In genomic region chr1:200330770-200331428, GRCh38 we compare ENCODE assay signal across 29 cellular contexts.
DNase-seq lines count a peak whose midpoint lies in the region; ATAC-seq and TF ChIP-seq lines count a peak whose summit lies in the region.
"Had no signal": no experiment of that assay in that cellular context is flagged by ENCODE, and none has a peak within 500 bp of the region (broad histone marks: within the 10 kb centered on the region; RNA-seq: fewer than 3 reads in every experiment).

No MANE protein-coding gene starts in this region.

- H3K4me3 Mint-ChIP-seq in endothelial cell (ENCODE audit: unreplicated experiment) (no peak overlapping the region), nephron (no peak overlapping the region), type B pancreatic cell (no peak overlapping the region)
- H3K4me3 Mint-ChIP-seq: activated CD8-positive, alpha-beta memory T cell treated with anti-CD3 and anti-CD28 coated beads, Interleukin-2, amount 10 ng/mL, durations not matched to agents 7 days and 5 days; activated T-cell treated with anti-CD3 and anti-CD28 coated beads, Interleukin-2, amount 50 U/mL, for 72 hours; stimulated activated naive CD8-positive, alpha-beta T cell treated with anti-CD3 and anti-CD28 coated beads, Interleukin-15, Interleukin-2, amounts not matched to agents 100 ng/mL and 50 ng/mL, for 24 hours had no signal

- H3K36me3 Mint-ChIP-seq in endothelial cell (ENCODE audit: low read depth, unreplicated experiment) (no peaks in the 10 kb centered on the region), nephron (ENCODE audit: low read depth) (no peaks in the 10 kb centered on the region), type B pancreatic cell (no peaks in the 10 kb centered on the region)
- H3K36me3 Mint-ChIP-seq: activated CD8-positive, alpha-beta memory T cell treated with anti-CD3 and anti-CD28 coated beads, Interleukin-2, amount 10 ng/mL, durations not matched to agents 7 days and 5 days had no signal

- no peak overlapping the region for H3K27ac ChIP-seq in gastroesophageal sphincter
- H3K27ac ChIP-seq: epithelial cell of prostate, lower lobe of right lung, neutrophil, psoas muscle had no signal

- ATAC-seq in gastroesophageal sphincter = no peak
- no peak for ATAC-seq in GM21526 (IDR thresholded peaks at IDR 0.05; ENCODE audit: low FRiP score, unreplicated experiment)
- no peak for ATAC-seq in HG03135 (IDR thresholded peaks at IDR 0.05; ENCODE audit: unreplicated experiment)
- ATAC-seq: activated CD8-positive, alpha-beta memory T cell treated with anti-CD3 and anti-CD28 coated beads, Interleukin-2, amount 10 ng/mL, durations not matched to agents 7 days and 5 days; activated T-cell treated with anti-CD3 and anti-CD28 coated beads, Interleukin-2, amount 50 U/mL, for 72 hours; lower lobe of right lung; Panc1; psoas muscle had no signal

- no peaks in the 10 kb centered on the region for H3K4me1 ChIP-seq in gastroesophageal sphincter
- H3K4me1 ChIP-seq: BE2C, lower lobe of right lung, psoas muscle had no signal

- WGBS in gastroesophageal sphincter (ENCODE audit: low coverage in 1 of 2), 2 donors = 72 to 80% methylated on average over 1 to 8 of the region's 15 CpGs

- peaks cover 3% of the 10 kb centered on the region for H3K27me3 ChIP-seq in gastroesophageal sphincter
- H3K27me3 ChIP-seq: BE2C, neutrophil had no signal

- DNase-seq in HuH-7.5 (ENCODE audit: low spot score) (peak; percentile 13), endothelial cell (ENCODE audit: low spot score) (no peak), type B pancreatic cell (ENCODE audit: extremely low spot score, unreplicated experiment) (no peak)
- DNase-seq: ACHN; activated CD4-positive, alpha-beta T cell treated with anti-CD3 and anti-CD28 coated beads, Interleukin-2, amount 50 U/mL, for 1 hour; activated CD8-positive, alpha-beta memory T cell treated with anti-CD3 and anti-CD28 coated beads, Interleukin-2, amount 10 ng/mL, durations not matched to agents 7 days and 5 days; activated naive CD4-positive, alpha-beta T cell treated with Interleukin-2 at 50 U/mL for 16 hours; activated T-cell treated with anti-CD3 and anti-CD28 coated beads, Interleukin-2, amount 50 U/mL, for 72 hours; BE2C; DMS79; GF-D8; glutamatergic neuron; kidney glomerular epithelial cell; lower lobe of right lung; NCI-H1092 treated with DMSO at 0.1 percent for 48 hours; NCI-H187; NCI-H2171; NCI-H524; psoas muscle; SHP77; T-helper 9 cell had no signal

- H3K9me3 ChIP-seq in gastroesophageal sphincter = no peaks in the 10 kb centered on the region
- H3K9me3 ChIP-seq: BE2C, lower lobe of right lung, neutrophil, psoas muscle had no signal

- H3K27me3 Mint-ChIP-seq in endothelial cell (ENCODE audit: unreplicated experiment) = peaks cover 2% of the 10 kb centered on the region
- H3K27me3 Mint-ChIP-seq in nephron (ENCODE audit: low read depth) = peaks cover 8% of the 10 kb centered on the region
- H3K27me3 Mint-ChIP-seq in type B pancreatic cell = peaks cover 23% of the 10 kb centered on the region

- H3K4me1 Mint-ChIP-seq in endothelial cell (ENCODE audit: unreplicated experiment) (peaks cover 28% of the 10 kb centered on the region), nephron (peaks cover 19% of the 10 kb centered on the region), type B pancreatic cell (ENCODE audit: unreplicated experiment) (peaks cover 19% of the 10 kb centered on the region)
- H3K4me1 Mint-ChIP-seq: activated CD8-positive, alpha-beta memory T cell treated with anti-CD3 and anti-CD28 coated beads, Interleukin-2, amount 10 ng/mL, durations not matched to agents 7 days and 5 days had no signal

- no peak overlapping the region for H3K4me3 ChIP-seq in gastroesophageal sphincter
- H3K4me3 ChIP-seq: lower lobe of right lung, psoas muscle had no signal

- no peak for TF ChIP-seq POLR2A in gastroesophageal sphincter (IDR thresholded peaks at IDR 0.05)

- no peak for TF ChIP-seq EP300 in gastroesophageal sphincter (IDR thresholded peaks at IDR 0.05)

- H3K36me3 ChIP-seq in gastroesophageal sphincter = no peaks in the 10 kb centered on the region
- H3K36me3 ChIP-seq: BE2C, lower lobe of right lung, neutrophil had no signal

- no peaks in the 10 kb centered on the region for H3K9me3 Mint-ChIP-seq in endothelial cell (ENCODE audit: unreplicated experiment)
- H3K9me3 Mint-ChIP-seq in nephron = no peaks in the 10 kb centered on the region
- no peaks in the 10 kb centered on the region for H3K9me3 Mint-ChIP-seq in type B pancreatic cell
- H3K9me3 Mint-ChIP-seq: activated T-cell treated with anti-CD3 and anti-CD28 coated beads, Interleukin-2, amount 50 U/mL, for 72 hours; stimulated activated naive CD8-positive, alpha-beta T cell treated with anti-CD3 and anti-CD28 coated beads, Interleukin-15, Interleukin-2, amounts not matched to agents 100 ng/mL and 50 ng/mL, for 24 hours had no signal

- H3K27ac Mint-ChIP-seq in endothelial cell (ENCODE audit: unreplicated experiment) (peak overlapping the region; percentile 78), nephron (peak overlapping the region; percentile 48 to 78 (median 65)), type B pancreatic cell (peak overlapping the region; percentile 10)
- H3K27ac Mint-ChIP-seq: activated CD8-positive, alpha-beta memory T cell treated with anti-CD3 and anti-CD28 coated beads, Interleukin-2, amount 10 ng/mL, durations not matched to agents 7 days and 5 days; activated T-cell treated with anti-CD3 and anti-CD28 coated beads, Interleukin-2, amount 50 U/mL, for 72 hours; stimulated activated naive CD8-positive, alpha-beta T cell treated with anti-CD3 and anti-CD28 coated beads, Interleukin-15, Interleukin-2, amounts not matched to agents 100 ng/mL and 50 ng/mL, for 24 hours had no signal

- no peak for TF ChIP-seq CTCF in endothelial cell (IDR thresholded peaks at IDR 0.05; ENCODE audit: unreplicated experiment)
- TF ChIP-seq CTCF in nephron (IDR thresholded peaks at IDR 0.05; ENCODE audit: unreplicated experiment in 3 of 3) = no peak
- TF ChIP-seq CTCF in type B pancreatic cell (conservative IDR thresholded peaks at IDR 0.05) = no peak
- no peak for TF ChIP-seq CTCF in gastroesophageal sphincter (IDR thresholded peaks at IDR 0.05)

Comparison
In these comparisons a context has a peak if more than half of its experiments do, and no peak if none do; other contexts are left out.
1. H3K27ac Mint-ChIP-seq: peak in every context shown above with its lines; median percentile 78 in endothelial cell; 65 in nephron; 10 in type B pancreatic cell.